Comparison of ENCODE assay signal across 8 cellular contexts in the genomic region with DNA sequence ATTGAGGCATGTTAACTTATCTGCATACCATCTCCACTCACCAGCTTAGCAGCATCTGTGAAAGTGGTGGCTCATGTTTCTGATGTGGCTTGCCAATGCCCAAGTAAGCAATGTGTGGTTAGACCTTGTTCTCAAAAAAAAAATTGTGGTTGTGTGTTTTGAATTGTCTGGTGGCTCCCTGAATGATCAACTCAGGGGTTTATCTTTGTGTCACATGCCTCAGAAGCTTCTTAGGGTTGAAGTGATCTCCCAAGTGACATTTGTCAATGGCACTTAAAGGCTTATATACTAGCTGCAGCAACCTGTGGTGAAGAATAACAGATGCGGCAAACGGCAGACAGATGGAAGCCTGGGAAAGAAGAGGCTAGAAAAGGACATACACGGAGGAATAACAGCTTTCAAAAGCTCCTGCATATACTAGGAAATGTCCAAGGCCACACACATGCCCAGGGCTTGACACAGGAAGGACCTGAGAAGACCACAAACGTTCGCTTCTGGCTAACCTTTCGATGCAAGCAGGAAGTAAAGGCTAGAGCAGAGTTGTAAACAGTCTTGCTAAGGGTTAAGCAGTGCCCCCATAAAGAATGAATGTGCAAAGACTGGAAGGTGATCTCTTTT. TPM values are rescaled to one million over a fixed set of nuclear protein-coding genes. Genes with fewer than 3 reads are reported as not detected.
DNase-seq lines count a peak whose midpoint lies in the region; ATAC-seq lines count a peak whose summit lies in the region.

No MANE protein-coding gene starts in this region.

- H3K27ac ChIP-seq in right cardiac atrium (ENCODE audit: low read length): no peak overlapping the region

- H3K27me3 ChIP-seq in right cardiac atrium (ENCODE audit: control insufficient read depth, insufficient read depth): no peaks in the 10 kb centered on the region

- no peaks in the 10 kb centered on the region for H3K4me1 ChIP-seq in right cardiac atrium (ENCODE audit: control insufficient read depth, insufficient read depth, low read length)

- 43% methylated on average over 6 of the region's 6 CpGs for WGBS in right cardiac atrium

- DNase-seq in NCI-H2171 treated with DMSO at 0.1 percent for 48 hours (lab: John Stamatoyannopoulos, UW) (peak; percentile 97), hippocampal formation (lab: John Stamatoyannopoulos, UW) (no peak), right cardiac atrium (no peak), NCI-H1092 treated with DMSO at 0.1 percent for 48 hours (lab: John Stamatoyannopoulos, UW) (no peak)
- DNase-seq in activated effector memory CD4-positive, alpha-beta T cell treated with Interleukin-2 at 50 U/mL for 16 hours: peak; percentile 34
- peak; percentile 56 for DNase-seq in stimulated activated CD4-positive, alpha-beta T cell treated with anti-CD3 and anti-CD28 coated beads, Interleukin-4, amount 100 ng/mL, for 24 hours

- no peak overlapping the region for H3K4me3 ChIP-seq in right cardiac atrium (ENCODE audit: low read length)

- intact Hi-C loops in right cardiac atrium (cut with DNase I): loop anchor here in 1 of 4 donors (10.0 kb wide), 1 partner anchor 241 kb away; no protein-coding TSS in a partner anchor

- H3K9me3 ChIP-seq in right cardiac atrium (ENCODE audit: control insufficient read depth, low read length): no peaks in the 10 kb centered on the region

- ATAC-seq in GM18867 (IDR thresholded peaks at IDR 0.05; ENCODE audit: unreplicated experiment) (peak; percentile 96), HG02884 (IDR thresholded peaks at IDR 0.05; ENCODE audit: unreplicated experiment) (peak; percentile 91), right cardiac atrium (no peak)

RNA-seq across cellular contexts. Expression of a gene that starts 42.2 kb away (rescaled TPM):
- total RNA-seq in right cardiac atrium: 1 to 10 TPM; 2.9 to 5.3 (median 3.8) TPM
- 1.0 TPM for polyA plus RNA-seq in right cardiac atrium

Comparison
In these comparisons a context has a peak if more than half of its experiments do, and no peak if none do; other contexts are left out.
1. ATAC-seq: peak in GM18867 (single experiment) and HG02884 (single experiment); none in right cardiac atrium (0 of 2).
2. DNase-seq: peak in NCI-H2171 treated with DMSO at 0.1 percent for 48 hours (single experiment), activated effector memory CD4-positive, alpha-beta T cell treated with Interleukin-2 at 50 U/mL for 16 hours (single experiment) and stimulated activated CD4-positive, alpha-beta T cell treated with anti-CD3 and anti-CD28 coated beads, Interleukin-4, amount 100 ng/mL, for 24 hours (single experiment); none in hippocampal formation (0 of 2), right cardiac atrium (0 of 3) and NCI-H1092 treated with DMSO at 0.1 percent for 48 hours (single experiment).